ENCODE assay signal across 1 cellular context in the genomic region with DNA sequence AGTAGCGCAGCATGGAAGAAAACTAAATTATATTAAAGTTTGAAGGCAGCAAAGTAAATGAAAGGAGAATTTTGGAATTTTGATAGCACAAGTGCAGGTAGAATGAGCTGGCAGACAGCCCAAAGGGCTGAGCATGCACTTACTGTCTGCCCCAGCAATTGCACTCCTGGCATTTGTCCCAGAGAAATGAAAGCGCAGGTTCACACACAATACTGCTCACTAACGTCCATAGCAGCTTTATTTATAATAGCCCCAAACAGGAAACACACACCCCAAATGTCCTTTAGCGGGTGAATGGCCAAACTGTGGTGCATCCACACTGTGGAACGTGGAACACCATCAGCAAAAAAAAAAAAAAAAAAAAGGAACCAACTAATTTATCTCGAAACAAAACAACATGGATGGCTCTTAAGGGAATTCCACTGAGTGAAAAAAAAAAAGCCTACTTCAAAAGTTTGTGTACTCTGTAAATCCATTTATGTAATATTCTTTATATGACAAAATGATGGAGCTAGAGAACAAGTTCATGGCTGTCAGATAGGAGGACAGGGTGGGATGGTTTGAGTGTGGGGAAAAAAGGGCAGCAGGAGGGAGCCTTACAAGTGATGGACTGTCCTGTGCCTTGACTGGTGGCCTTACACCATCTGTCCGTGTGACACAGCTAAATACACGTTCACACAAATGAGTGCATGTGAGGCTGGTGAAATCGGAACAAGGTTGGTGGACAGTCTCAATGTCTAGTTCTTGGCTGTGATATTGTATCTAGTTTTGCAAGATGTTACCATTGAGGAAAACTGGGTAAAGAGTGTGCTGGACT.
TF ChIP-seq lines count a peak whose summit lies in the region.

No MANE protein-coding gene starts in this region.

TF ChIP-seq in K562, 482 proteins besides CTCF, POLR2A, EP300 and RAD21 (continued from another document):
- TF ChIP-seq, protein P1, sequence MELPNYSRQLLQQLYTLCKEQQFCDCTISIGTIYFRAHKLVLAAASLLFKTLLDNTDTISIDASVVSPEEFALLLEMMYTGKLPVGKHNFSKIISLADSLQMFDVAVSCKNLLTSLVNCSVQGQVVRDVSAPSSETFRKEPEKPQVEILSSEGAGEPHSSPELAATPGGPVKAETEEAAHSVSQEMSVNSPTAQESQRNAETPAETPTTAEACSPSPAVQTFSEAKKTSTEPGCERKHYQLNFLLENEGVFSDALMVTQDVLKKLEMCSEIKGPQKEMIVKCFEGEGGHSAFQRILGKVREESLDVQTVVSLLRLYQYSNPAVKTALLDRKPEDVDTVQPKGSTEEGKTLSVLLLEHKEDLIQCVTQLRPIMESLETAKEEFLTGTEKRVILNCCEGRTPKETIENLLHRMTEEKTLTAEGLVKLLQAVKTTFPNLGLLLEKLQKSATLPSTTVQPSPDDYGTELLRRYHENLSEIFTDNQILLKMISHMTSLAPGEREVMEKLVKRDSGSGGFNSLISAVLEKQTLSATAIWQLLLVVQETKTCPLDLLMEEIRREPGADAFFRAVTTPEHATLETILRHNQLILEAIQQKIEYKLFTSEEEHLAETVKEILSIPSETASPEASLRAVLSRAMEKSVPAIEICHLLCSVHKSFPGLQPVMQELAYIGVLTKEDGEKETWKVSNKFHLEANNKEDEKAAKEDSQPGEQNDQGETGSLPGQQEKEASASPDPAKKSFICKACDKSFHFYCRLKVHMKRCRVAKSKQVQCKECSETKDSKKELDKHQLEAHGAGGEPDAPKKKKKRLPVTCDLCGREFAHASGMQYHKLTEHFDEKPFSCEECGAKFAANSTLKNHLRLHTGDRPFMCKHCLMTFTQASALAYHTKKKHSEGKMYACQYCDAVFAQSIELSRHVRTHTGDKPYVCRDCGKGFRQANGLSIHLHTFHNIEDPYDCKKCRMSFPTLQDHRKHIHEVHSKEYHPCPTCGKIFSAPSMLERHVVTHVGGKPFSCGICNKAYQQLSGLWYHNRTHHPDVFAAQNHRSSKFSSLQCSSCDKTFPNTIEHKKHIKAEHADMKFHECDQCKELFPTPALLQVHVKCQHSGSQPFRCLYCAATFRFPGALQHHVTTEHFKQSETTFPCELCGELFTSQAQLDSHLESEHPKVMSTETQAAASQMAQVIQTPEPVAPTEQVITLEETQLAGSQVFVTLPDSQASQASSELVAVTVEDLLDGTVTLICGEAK (IDR thresholded peaks at IDR 0.05) = peak; percentile 52; the same call in 1 of the 2 replicates
- TF ChIP-seq, protein P1 (CRISPR knock-in tag; IDR thresholded peaks at IDR 0.05) = no peak
- peak; percentile 34; the same call in 1 of the 2 replicates for TF ChIP-seq ARID1B (IDR thresholded peaks at IDR 0.05)
- TF ChIP-seq ZNF384 (IDR thresholded peaks at IDR 0.05; ENCODE audit: low read depth, low read length) = peak; percentile 62
- TF ChIP-seq NFE2 (IDR thresholded peaks at IDR 0.05; ENCODE audit: low read depth) = peak; percentile 71
- no peak for TF ChIP-seq FUS (optimal IDR thresholded peaks at IDR 0.05; ENCODE audit: low read depth, low read length)
- no peak for TF ChIP-seq GTF2A2 (tag; IDR thresholded peaks at IDR 0.05)
- TF ChIP-seq DDX20 (tag; IDR thresholded peaks at IDR 0.05; ENCODE audit: low read depth) = no peak
- TF ChIP-seq IRF9 (tag; IDR thresholded peaks at IDR 0.05) = no peak
- peak; percentile 57; the same call in 1 of the 2 replicates for TF ChIP-seq FOXJ2 (tag; IDR thresholded peaks at IDR 0.05)
- no peak for TF ChIP-seq MYNN (IDR thresholded peaks at IDR 0.05)
- no peak for TF ChIP-seq MYNN (CRISPR knock-in tag; IDR thresholded peaks at IDR 0.05)
- peak; percentile 70 for TF ChIP-seq MAFG (tag; conservative IDR thresholded peaks at IDR 0.05)
- TF ChIP-seq ARID2 (IDR thresholded peaks at IDR 0.05) = no peak
- no peak for TF ChIP-seq ZNF354B (CRISPR knock-in tag; IDR thresholded peaks at IDR 0.05)
- TF ChIP-seq DPF2 (IDR thresholded peaks at IDR 0.05) = peak; percentile 68
- no peak for TF ChIP-seq BACH1 (tag; IDR thresholded peaks at IDR 0.05)
- TF ChIP-seq RBM39 (optimal IDR thresholded peaks at IDR 0.05; ENCODE audit: low read depth, low read length) = no peak
- TF ChIP-seq NFIC (IDR thresholded peaks at IDR 0.05) = peak; percentile 92
- 0 out of 4 replicates have a peak, but pooled peaks have one; percentile 15 to 29 for TF ChIP-seq NRF1 (conservative IDR thresholded peaks at IDR 0.05 in 1 of 2, IDR thresholded peaks at IDR 0.05 in 1 of 2)
- TF ChIP-seq ZNF316 (IDR thresholded peaks at IDR 0.05) = peak; percentile 86
- peak; percentile 89 for TF ChIP-seq C11orf30 (IDR thresholded peaks at IDR 0.05; ENCODE audit: low read depth)
- TF ChIP-seq NR2C2 (CRISPR knock-in tag; IDR thresholded peaks at IDR 0.05) = no peak
- peak; percentile 31; the same call in 1 of the 2 replicates for TF ChIP-seq NR2C2 (tag; IDR thresholded peaks at IDR 0.05)
- TF ChIP-seq, protein P2, sequence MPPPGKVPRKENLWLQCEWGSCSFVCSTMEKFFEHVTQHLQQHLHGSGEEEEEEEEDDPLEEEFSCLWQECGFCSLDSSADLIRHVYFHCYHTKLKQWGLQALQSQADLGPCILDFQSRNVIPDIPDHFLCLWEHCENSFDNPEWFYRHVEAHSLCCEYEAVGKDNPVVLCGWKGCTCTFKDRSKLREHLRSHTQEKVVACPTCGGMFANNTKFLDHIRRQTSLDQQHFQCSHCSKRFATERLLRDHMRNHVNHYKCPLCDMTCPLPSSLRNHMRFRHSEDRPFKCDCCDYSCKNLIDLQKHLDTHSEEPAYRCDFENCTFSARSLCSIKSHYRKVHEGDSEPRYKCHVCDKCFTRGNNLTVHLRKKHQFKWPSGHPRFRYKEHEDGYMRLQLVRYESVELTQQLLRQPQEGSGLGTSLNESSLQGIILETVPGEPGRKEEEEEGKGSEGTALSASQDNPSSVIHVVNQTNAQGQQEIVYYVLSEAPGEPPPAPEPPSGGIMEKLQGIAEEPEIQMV (tag; conservative IDR thresholded peaks at IDR 0.05; ENCODE audit: low read depth) = no peak
- TF ChIP-seq TBL1XR1 (IDR thresholded peaks at IDR 0.05; ENCODE audit: low read length in 2 of 2) = no peak
- peak; percentile 52 for TF ChIP-seq MAFF (IDR thresholded peaks at IDR 0.05; ENCODE audit: low read length)
- no peak for TF ChIP-seq NCOR1 (IDR thresholded peaks at IDR 0.05)
- TF ChIP-seq, protein P3, sequence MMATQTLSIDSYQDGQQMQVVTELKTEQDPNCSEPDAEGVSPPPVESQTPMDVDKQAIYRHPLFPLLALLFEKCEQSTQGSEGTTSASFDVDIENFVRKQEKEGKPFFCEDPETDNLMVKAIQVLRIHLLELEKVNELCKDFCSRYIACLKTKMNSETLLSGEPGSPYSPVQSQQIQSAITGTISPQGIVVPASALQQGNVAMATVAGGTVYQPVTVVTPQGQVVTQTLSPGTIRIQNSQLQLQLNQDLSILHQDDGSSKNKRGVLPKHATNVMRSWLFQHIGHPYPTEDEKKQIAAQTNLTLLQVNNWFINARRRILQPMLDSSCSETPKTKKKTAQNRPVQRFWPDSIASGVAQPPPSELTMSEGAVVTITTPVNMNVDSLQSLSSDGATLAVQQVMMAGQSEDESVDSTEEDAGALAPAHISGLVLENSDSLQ (IDR thresholded peaks at IDR 0.05) = no peak
- no peak for TF ChIP-seq ZBTB1 (CRISPR knock-in tag; IDR thresholded peaks at IDR 0.05; ENCODE audit: borderline replicate concordance, low read depth)
- no peak for TF ChIP-seq ZNF140 (CRISPR knock-in tag; IDR thresholded peaks at IDR 0.05)
- TF ChIP-seq MAFK (IDR thresholded peaks at IDR 0.05; ENCODE audit: low read length) = peak; percentile 62
